ENCODE assay signal across 11 cellular contexts in the genomic region with DNA sequence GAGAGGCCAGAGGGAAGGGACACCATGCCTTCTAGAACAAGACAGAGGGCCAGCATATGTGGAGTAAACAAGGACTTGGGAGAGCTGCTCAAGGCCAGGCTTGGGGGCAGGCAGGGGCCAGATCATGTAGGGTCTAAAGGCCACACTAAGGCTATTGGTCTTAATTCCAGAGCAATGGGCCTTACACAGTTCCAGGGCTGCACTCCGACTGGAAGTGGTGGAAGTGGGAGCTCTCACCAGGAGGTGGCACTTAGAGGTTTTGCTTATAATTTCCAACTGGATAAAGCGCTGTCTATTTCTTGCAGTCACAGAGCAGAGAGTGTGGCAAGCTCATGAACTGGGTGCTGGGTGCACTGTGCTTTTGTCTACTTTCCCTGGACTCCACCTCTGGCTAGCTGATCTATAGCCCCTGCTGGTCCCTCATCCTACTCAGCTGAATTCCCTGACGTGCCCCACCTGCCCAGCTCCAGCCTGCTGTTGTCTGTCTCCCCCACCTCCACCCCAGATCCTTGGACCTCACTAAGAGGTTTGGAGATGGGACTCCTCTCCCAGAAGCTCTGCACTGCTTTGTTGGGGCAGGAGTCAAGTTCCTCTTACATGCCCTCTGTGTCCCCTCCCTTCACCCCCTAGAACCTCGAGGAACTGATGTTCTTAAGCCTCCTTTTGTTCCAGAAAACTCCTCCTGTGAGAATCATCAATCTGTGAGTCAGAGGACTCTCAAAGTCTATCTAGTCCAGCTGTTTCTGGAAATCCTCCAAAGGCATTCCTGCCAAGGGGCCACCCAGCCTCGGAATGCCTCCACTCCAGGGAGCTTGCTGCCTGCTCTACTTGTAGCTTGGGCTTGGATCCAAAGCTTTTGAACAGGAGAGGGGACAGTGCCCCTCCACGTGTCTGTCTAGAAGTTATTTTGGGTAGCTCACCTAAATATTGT. TPM values are rescaled to one million over a fixed set of nuclear protein-coding genes. Genes with fewer than 3 reads are reported as not detected.
DNase-seq lines count a peak whose midpoint lies in the region; ATAC-seq, FAIRE-seq and TF ChIP-seq lines count a peak whose summit lies in the region.
"Had no signal": no experiment of that assay in that cellular context is flagged by ENCODE, and none has a peak within 500 bp of the region (broad histone marks: within the 10 kb centered on the region; RNA-seq: fewer than 3 reads in every experiment).

No MANE protein-coding gene starts in this region.

- peak overlapping the region; percentile 56 to 59 for H3K27ac ChIP-seq in A549
- H3K27ac ChIP-seq in mesenchymal stem cell (ENCODE audit: low read length, poor library complexity, severe bottlenecking) = no peak overlapping the region
- H3K27ac ChIP-seq in coronary artery = no peak overlapping the region

- H3K4me3 Mint-ChIP-seq in HFFc6 = peak overlapping the region; percentile 40; the same call in 1 of the 2 replicates
- H3K4me3 Mint-ChIP-seq in activated naive CD4-positive, alpha-beta T cell treated with anti-CD3 and anti-CD28 coated beads for 36 hours = no peak overlapping the region
- H3K4me3 Mint-ChIP-seq: CD4-positive, alpha-beta T cell; stimulated activated naive B cell treated with anti-CD40 and anti-IgM and Interleukin-4, amounts not matched to agents 10 μg/mL and 1 μg/mL and 100 μg/mL, for 72 hours had no signal

- H3K18ac ChIP-seq in mesenchymal stem cell (ENCODE audit: low read depth in 1 of 2, low read length in 2 of 2) = no peak overlapping the region

- H4K91ac ChIP-seq in mesenchymal stem cell (ENCODE audit: low read length) = no peak overlapping the region

- intact Hi-C loops in activated naive CD4-positive, alpha-beta T cell treated with anti-CD3 and anti-CD28 coated beads for 36 hours (cut with micrococcal nuclease) = no loop called here

- no peak overlapping the region for H2AK5ac ChIP-seq in mesenchymal stem cell (ENCODE audit: low read length, severe bottlenecking)

- no peak; a peak in 1 of 5 replicates for TF ChIP-seq RAD21 in A549 (conservative IDR thresholded peaks at IDR 0.05 in 1 of 2, IDR thresholded peaks at IDR 0.05 in 1 of 2)

- no peaks in the 10 kb centered on the region for H3K9me3 Mint-ChIP-seq in HFFc6
- H3K9me3 Mint-ChIP-seq in activated naive CD4-positive, alpha-beta T cell treated with anti-CD3 and anti-CD28 coated beads for 36 hours = no peaks in the 10 kb centered on the region
- H3K9me3 Mint-ChIP-seq: CD4-positive, alpha-beta T cell; stimulated activated naive B cell treated with anti-CD40 and anti-IgM and Interleukin-4, amounts not matched to agents 10 μg/mL and 1 μg/mL and 100 μg/mL, for 72 hours had no signal

- ATAC-seq in A549 = peak; percentile 69 to 88
- ATAC-seq in GM18505 (IDR thresholded peaks at IDR 0.05; ENCODE audit: unreplicated experiment) = no peak
- ATAC-seq in left lobe of liver = no peak
- ATAC-seq: stimulated activated naive B cell treated with anti-CD40 and anti-IgM and Interleukin-4, amounts not matched to agents 10 μg/mL and 1 μg/mL and 100 μg/mL, for 72 hours had no signal

- WGBS in A549 (ENCODE audit: missing lambda C conversion rate) = 39% methylated on average over 6 of the region's 6 CpGs
- 47% methylated on average over 6 of the region's 6 CpGs for WGBS in mesenchymal stem cell

- peaks cover 14% of the 10 kb centered on the region for H3K4me1 Mint-ChIP-seq in HFFc6 (ENCODE audit: low read depth)
- H3K4me1 Mint-ChIP-seq in activated naive CD4-positive, alpha-beta T cell treated with anti-CD3 and anti-CD28 coated beads for 36 hours (ENCODE audit: low read depth) = no peaks in the 10 kb centered on the region
- H3K4me1 Mint-ChIP-seq: stimulated activated naive B cell treated with anti-CD40 and anti-IgM and Interleukin-4, amounts not matched to agents 10 μg/mL and 1 μg/mL and 100 μg/mL, for 72 hours had no signal

- POLR2A ChIA-PET in A549 (lab: Yijun Ruan, JAX) = interaction anchor here (0.6 to 1.7 kb wide), 4 partner anchors 24 to 191 kb away, joined by 3 to 6 read pairs (median 4); a partner anchor contains a TSS

- CTCF ChIA-PET in A549 (lab: Yijun Ruan, JAX) = interaction anchor here (0.7 to 3.9 kb wide), 18 partner anchors 10 to 349 kb away, joined by 3 to 42 read pairs (median 6); no protein-coding TSS in a partner anchor
- CTCF ChIA-PET in activated naive CD4-positive, alpha-beta T cell treated with anti-CD3 and anti-CD28 coated beads for 36 hours (lab: Charles Lee) = interaction anchor here (0.7 to 3.0 kb wide), 4 partner anchors 9 to 192 kb away, joined by 3 to 11 read pairs (median 4); no protein-coding TSS in a partner anchor

- H3K36me3 Mint-ChIP-seq in HFFc6 (ENCODE audit: low read depth) = no peaks in the 10 kb centered on the region
- no peaks in the 10 kb centered on the region for H3K36me3 Mint-ChIP-seq in activated naive CD4-positive, alpha-beta T cell treated with anti-CD3 and anti-CD28 coated beads for 36 hours (ENCODE audit: low read depth)
- H3K36me3 Mint-ChIP-seq: stimulated activated naive B cell treated with anti-CD40 and anti-IgM and Interleukin-4, amounts not matched to agents 10 μg/mL and 1 μg/mL and 100 μg/mL, for 72 hours had no signal

- H3K79me1 ChIP-seq in mesenchymal stem cell (replicated peaks; ENCODE audit: low read length, poor library complexity, severe bottlenecking) = no peaks in the 10 kb centered on the region

- H3K4me2 ChIP-seq in A549 (peak overlapping the region; percentile 56), mesenchymal stem cell (ENCODE audit: low read length, poor library complexity, severe bottlenecking) (no peak overlapping the region)

- H3K9ac ChIP-seq in mesenchymal stem cell (ENCODE audit: low read length) = no peak overlapping the region

- H3K27me3 ChIP-seq in mesenchymal stem cell (ENCODE audit: control insufficient read depth in 1 of 2, insufficient read depth in 1 of 2, low read length in 2 of 2) = peaks cover 0 to 2% of the 10 kb centered on the region in 2 experiments

- no peak; the same call in 2 of the 3 replicates for TF ChIP-seq CTCF in A549 (IDR thresholded peaks at IDR 0.05)
- no peak for TF ChIP-seq CTCF in HFFc6 (IDR thresholded peaks at IDR 0.05)
- TF ChIP-seq CTCF in coronary artery (IDR thresholded peaks at IDR 0.05) = no peak

- H2BK15ac ChIP-seq in mesenchymal stem cell (ENCODE audit: low read depth, poor library complexity, severe bottlenecking) = no peak overlapping the region

- H2AFZ ChIP-seq in mesenchymal stem cell (ENCODE audit: low read depth, low read length) = no peak overlapping the region

- no peak for TF ChIP-seq EP300 in A549 (IDR thresholded peaks at IDR 0.05)

- no peak overlapping the region for H2BK5ac ChIP-seq in mesenchymal stem cell (ENCODE audit: low read depth, low read length, poor library complexity, severe bottlenecking)

- no peak overlapping the region; the same call in 1 of the 2 replicates for H3K27ac Mint-ChIP-seq in HFFc6
- no peak overlapping the region for H3K27ac Mint-ChIP-seq in activated naive CD4-positive, alpha-beta T cell treated with anti-CD3 and anti-CD28 coated beads for 36 hours
- H3K27ac Mint-ChIP-seq: CD4-positive, alpha-beta T cell; stimulated activated naive B cell treated with anti-CD40 and anti-IgM and Interleukin-4, amounts not matched to agents 10 μg/mL and 1 μg/mL and 100 μg/mL, for 72 hours had no signal

- no peak overlapping the region for H3K4ac ChIP-seq in mesenchymal stem cell (ENCODE audit: low read depth in 1 of 2, low read length in 2 of 2)

- no peaks in the 10 kb centered on the region for H3K36me3 ChIP-seq in mesenchymal stem cell (ENCODE audit: control insufficient read depth in 1 of 2, insufficient read depth in 2 of 2, low read depth in 1 of 2, low read length in 2 of 2)

- H3K9me3 ChIP-seq in A549 (no peaks in the 10 kb centered on the region), mesenchymal stem cell (ENCODE audit: control insufficient read depth, low read length) (no peaks in the 10 kb centered on the region)

- peak; percentile 65 for FAIRE-seq in A549 (lab: Jason Lieb, UNC)

- H3K4me1 ChIP-seq in A549 = peaks cover 32% of the 10 kb centered on the region
- peaks cover 12% of the 10 kb centered on the region for H3K4me1 ChIP-seq in mesenchymal stem cell (ENCODE audit: control insufficient read depth, insufficient read depth, low read depth, low read length)

- H3K4me3 ChIP-seq in A549 (no peak overlapping the region), mesenchymal stem cell (ENCODE audit: insufficient read depth in 1 of 2, low read depth in 1 of 2, low read length in 2 of 2) (peak overlapping the region in 1 of 2 experiments; percentile 26), coronary artery (no peak overlapping the region)

- H4K8ac ChIP-seq in mesenchymal stem cell (ENCODE audit: low read length) = no peak overlapping the region

- peak overlapping the region in 1 of 2 experiments; percentile 57 for H3K14ac ChIP-seq in mesenchymal stem cell (ENCODE audit: low read length in 2 of 2)

- TF ChIP-seq POLR2A in A549 (IDR thresholded peaks at IDR 0.05; ENCODE audit: low read length) = no peak
- TF ChIP-seq POLR2A in GM18505 (IDR thresholded peaks at IDR 0.05; ENCODE audit: borderline replicate concordance, extremely low read depth, insufficient read depth, insufficient read length) = no peak

- DNase-seq in A549 (ENCODE audit: low read depth in 1 of 2, low spot score in 1 of 2) = peak; percentile 33 to 62
- peak; percentile 53 for DNase-seq in HFFc6
- DNase-seq in brain pericyte (ENCODE audit: low read depth, low spot score) = peak; percentile 45
- DNase-seq in mesenchymal stem cell = peak; percentile 60
- no peak for DNase-seq in left lobe of liver (ENCODE audit: low spot score)
- DNase-seq in coronary artery (ENCODE audit: low spot score) = no peak
- no peak for DNase-seq in activated naive CD4-positive, alpha-beta T cell treated with anti-CD3 and anti-CD28 coated beads for 36 hours
- DNase-seq: CD4-positive, alpha-beta T cell; cerebellar nuclear complex; stimulated activated naive B cell treated with anti-CD40 and anti-IgM and Interleukin-4, amounts not matched to agents 10 μg/mL and 1 μg/mL and 100 μg/mL, for 72 hours had no signal

- H2BK120ac ChIP-seq in mesenchymal stem cell (ENCODE audit: low read depth, low read length) = no peak overlapping the region

- H3K27me3 Mint-ChIP-seq in HFFc6 (ENCODE audit: insufficient read depth) = peaks cover 20% of the 10 kb centered on the region
- H3K27me3 Mint-ChIP-seq in activated naive CD4-positive, alpha-beta T cell treated with anti-CD3 and anti-CD28 coated beads for 36 hours (ENCODE audit: low read depth) = no peaks in the 10 kb centered on the region
- H3K27me3 Mint-ChIP-seq: CD4-positive, alpha-beta T cell had no signal

- H3K23ac ChIP-seq in mesenchymal stem cell (ENCODE audit: low read length in 2 of 2) = no peak overlapping the region

- no peak overlapping the region for H2BK12ac ChIP-seq in mesenchymal stem cell (ENCODE audit: low read length in 2 of 2)

RNA-seq across cellular contexts. Expression of a gene that starts 48.1 kb away (rescaled TPM):
- polyA plus RNA-seq in A549 (2011; rRNA removed) (13.3 and 23.0 TPM in 2 replicates), A549 (2017; fragmentation: RNase III; extraction: RNeasy Plus Mini Kit Qiagen cat#74134 plus additional on column Dnase treatment) (13.5 to 17.1 TPM (median 14.6 TPM) in 3 replicates)
- polyA plus RNA-seq in A549 (2012; cell fraction: cytosol; rRNA removed) = 7.1 and 8.4 TPM in 2 replicates
- 27.8 and 32.1 TPM in 2 replicates for polyA plus RNA-seq in A549 (2012; cell fraction: nucleus; rRNA removed)
- polyA minus RNA-seq in A549 (2011; rRNA and poly(A)+ RNA removed) = 31.5 and 39.6 TPM in 2 replicates
- total RNA-seq in HFFc6 (2021; fragmentation: NEBNext Ultra II Directional; extraction: Animal tissue kit (Norgen Biotek cat#: 25700)) = 1 to 10 TPM; 1.9 to 4.9 (median 3.6) TPM
- 20.6 TPM for polyA plus RNA-seq in mesenchymal stem cell (2013, experiment 1 of 2)
- 20.0 TPM for polyA plus RNA-seq in mesenchymal stem cell (2013, experiment 2 of 2)
- total RNA-seq in left lobe of liver = 11.4 TPM
- 100 to 1,000 TPM; 179 to 189 TPM for total RNA-seq in activated naive CD4-positive, alpha-beta T cell treated with anti-CD3 and anti-CD28 coated beads for 36 hours

Comparison
In these comparisons a context has a peak if more than half of its experiments do, and no peak if none do; other contexts are left out.
1. ATAC-seq: peak in A549 (2 of 2); none in GM18505 (single experiment) and left lobe of liver (single experiment).
2. DNase-seq: peak in A549 (2 of 2), HFFc6 (single experiment), brain pericyte (single experiment) and mesenchymal stem cell (single experiment); none in left lobe of liver (single experiment), coronary artery (single experiment) and activated naive CD4-positive, alpha-beta T cell treated with anti-CD3 and anti-CD28 coated beads for 36 hours (single experiment).
3. H3K27ac ChIP-seq: peak in A549 (2 of 2); none in mesenchymal stem cell (single experiment) and coronary artery (0 of 2).
4. RNA of a gene that starts 48.1 kb away (total RNA-seq): 179 to 189 TPM in activated naive CD4-positive, alpha-beta T cell treated with anti-CD3 and anti-CD28 coated beads for 36 hours; 11.4 TPM in left lobe of liver (single experiment) and 1.9 to 4.9 TPM in HFFc6; every median in the first group is over 10 times any median in the second.